In genomic region chr22:36197065-36197440, GRCh38 we compare ENCODE assay signal across 8 cellular contexts. TPM values are rescaled to one million over a fixed set of nuclear protein-coding genes. Genes with fewer than 3 reads are reported as not detected.
DNase-seq lines count a peak whose midpoint lies in the region; ATAC-seq and TF ChIP-seq lines count a peak whose summit lies in the region.

No MANE protein-coding gene starts in this region.

- H3K27me3 ChIP-seq in upper lobe of left lung, result no peaks in the 10 kb centered on the region

- no peaks in the 10 kb centered on the region for H3K9me3 Mint-ChIP-seq in activated CD4-positive, alpha-beta T cell treated with anti-CD3 and anti-CD28 coated beads, Interleukin-2, amount 10 ng/mL, durations not matched to agents 24 days and 14 days
- no peaks in the 10 kb centered on the region for H3K9me3 Mint-ChIP-seq in activated CD4-positive, alpha-beta T cell treated with anti-CD3 and anti-CD28 coated beads for 36 hours (ENCODE audit: low read depth)
- H3K9me3 Mint-ChIP-seq in immature natural killer cell, result no peaks in the 10 kb centered on the region

- peaks cover 22% of the 10 kb centered on the region for H3K4me1 Mint-ChIP-seq in activated CD4-positive, alpha-beta T cell treated with anti-CD3 and anti-CD28 coated beads, Interleukin-2, amount 10 ng/mL, durations not matched to agents 24 days and 14 days
- H3K4me1 Mint-ChIP-seq in activated CD4-positive, alpha-beta T cell treated with anti-CD3 and anti-CD28 coated beads for 36 hours, result peaks cover 19% of the 10 kb centered on the region
- H3K4me1 Mint-ChIP-seq in immature natural killer cell, result peaks cover 12 to 18% of the 10 kb centered on the region in 2 donors

- intact Hi-C loops in activated CD4-positive, alpha-beta T cell treated with anti-CD3 and anti-CD28 coated beads, Interleukin-2, amount 10 ng/mL, durations not matched to agents 24 days and 14 days (cut with micrococcal nuclease), result no loop called here
- intact Hi-C loops in activated CD4-positive, alpha-beta T cell treated with anti-CD3 and anti-CD28 coated beads for 36 hours (cut with DNase I, micrococcal nuclease), result loop anchor here (5.0 kb wide), 2 partner anchors 80 to 290 kb away; no protein-coding TSS in a partner anchor

- no peak for DNase-seq in activated CD4-positive, alpha-beta T cell treated with anti-CD3 and anti-CD28 coated beads, Interleukin-2, amount 10 ng/mL, durations not matched to agents 24 days and 14 days
- no peak for DNase-seq in activated CD4-positive, alpha-beta T cell treated with anti-CD3 and anti-CD28 coated beads for 36 hours
- DNase-seq in amniotic epithelial cell (ENCODE audit: low read depth) (peak; percentile 62), left kidney (ENCODE audit: low read depth, low spot score) (peak; percentile 89), upper lobe of left lung (no peak), ureter (ENCODE audit: low spot score) (no peak), immature natural killer cell (no peak)

- TF ChIP-seq POLR2A in upper lobe of left lung (IDR thresholded peaks at IDR 0.05), result no peak

- 8 to 10% methylated on average over 3 of the region's 5 CpGs for WGBS in upper lobe of left lung, 2 donors

- H3K36me3 Mint-ChIP-seq in activated CD4-positive, alpha-beta T cell treated with anti-CD3 and anti-CD28 coated beads, Interleukin-2, amount 10 ng/mL, durations not matched to agents 24 days and 14 days (ENCODE audit: low read depth), result no peaks in the 10 kb centered on the region
- no peaks in the 10 kb centered on the region for H3K36me3 Mint-ChIP-seq in activated CD4-positive, alpha-beta T cell treated with anti-CD3 and anti-CD28 coated beads for 36 hours (ENCODE audit: low read depth)
- H3K36me3 Mint-ChIP-seq in immature natural killer cell, result no peaks in the 10 kb centered on the region

- CTCF ChIA-PET in activated CD4-positive, alpha-beta T cell treated with anti-CD3 and anti-CD28 coated beads for 36 hours (lab: Charles Lee), result interaction anchor here (1.6 kb wide), 1 partner anchor 43 kb away, joined by 3 read pairs; the partner anchor contains the start of gene APOL2

- no peak for TF ChIP-seq CTCF in upper lobe of left lung (IDR thresholded peaks at IDR 0.05)

- H3K27ac ChIP-seq in upper lobe of left lung, result peak overlapping the region in 3 of 4 donors; percentile 17 to 47 (median 38)

- no peaks in the 10 kb centered on the region for H3K36me3 ChIP-seq in upper lobe of left lung

- peaks cover 26 to 38% (median 32%) of the 10 kb centered on the region in 4 donors for H3K4me1 ChIP-seq in upper lobe of left lung

- ATAC-seq in activated CD4-positive, alpha-beta T cell treated with anti-CD3 and anti-CD28 coated beads for 36 hours, result no peak
- ATAC-seq in upper lobe of left lung (ENCODE audit: low FRiP score in 2 of 2) (peak in 1 of 2 donors; percentile 83), HG02884 (IDR thresholded peaks at IDR 0.05; ENCODE audit: unreplicated experiment) (no peak)

- H3K9me3 ChIP-seq in upper lobe of left lung, result no peaks in the 10 kb centered on the region

- peak overlapping the region; percentile 9 for H3K27ac Mint-ChIP-seq in activated CD4-positive, alpha-beta T cell treated with anti-CD3 and anti-CD28 coated beads, Interleukin-2, amount 10 ng/mL, durations not matched to agents 24 days and 14 days
- no peak overlapping the region for H3K27ac Mint-ChIP-seq in activated CD4-positive, alpha-beta T cell treated with anti-CD3 and anti-CD28 coated beads for 36 hours
- H3K27ac Mint-ChIP-seq in immature natural killer cell, result peak overlapping the region in 1 of 6 donors; percentile 39

- no peak overlapping the region for H3K4me3 Mint-ChIP-seq in activated CD4-positive, alpha-beta T cell treated with anti-CD3 and anti-CD28 coated beads, Interleukin-2, amount 10 ng/mL, durations not matched to agents 24 days and 14 days
- no peak overlapping the region for H3K4me3 Mint-ChIP-seq in activated CD4-positive, alpha-beta T cell treated with anti-CD3 and anti-CD28 coated beads for 36 hours
- H3K4me3 Mint-ChIP-seq in immature natural killer cell, result no peak overlapping the region

- H3K27me3 Mint-ChIP-seq in activated CD4-positive, alpha-beta T cell treated with anti-CD3 and anti-CD28 coated beads, Interleukin-2, amount 10 ng/mL, durations not matched to agents 24 days and 14 days, result peaks cover 8% of the 10 kb centered on the region
- peaks cover 5% of the 10 kb centered on the region for H3K27me3 Mint-ChIP-seq in activated CD4-positive, alpha-beta T cell treated with anti-CD3 and anti-CD28 coated beads for 36 hours
- peaks cover 2 to 7% (median 7%) of the 10 kb centered on the region in 3 donors for H3K27me3 Mint-ChIP-seq in immature natural killer cell (ENCODE audit: low read depth in 3 of 3)

- POLR2A ChIA-PET in activated CD4-positive, alpha-beta T cell treated with anti-CD3 and anti-CD28 coated beads for 36 hours (lab: Charles Lee), result no interaction called here

- H3K4me3 ChIP-seq in upper lobe of left lung, result no peak overlapping the region

- no peak for TF ChIP-seq EP300 in upper lobe of left lung (IDR thresholded peaks at IDR 0.05)

RNA-seq across cellular contexts. Expression of gene APOL4, which starts 4.6 kb away (rescaled TPM):
- 0.17 TPM in 1 of 2 replicates, not detected in the other for total RNA-seq in activated CD4-positive, alpha-beta T cell treated with anti-CD3 and anti-CD28 coated beads, Interleukin-2, amount 10 ng/mL, durations not matched to agents 24 days and 14 days
- total RNA-seq in activated CD4-positive, alpha-beta T cell treated with anti-CD3 and anti-CD28 coated beads for 36 hours, result under 1 TPM; 0.16 to 0.21 TPM
- total RNA-seq in upper lobe of left lung (10 to 100 TPM in 3 of 6 donors, 1 to 10 TPM in 3; 5.4 to 24.7 (median 10.2) TPM), ureter (34.4 TPM)
- under 1 TPM in 2 of 3 donors, not detected in 1; 0.25 to 0.27 TPM for polyA plus RNA-seq in immature natural killer cell

RNA-seq across cellular contexts. Expression of gene APOL3, which starts 36.5 kb away (rescaled TPM):
- total RNA-seq in activated CD4-positive, alpha-beta T cell treated with anti-CD3 and anti-CD28 coated beads, Interleukin-2, amount 10 ng/mL, durations not matched to agents 24 days and 14 days, result 42.2 and 44.8 TPM in 2 replicates
- 10 to 100 TPM; 50.6 to 55.4 TPM for total RNA-seq in activated CD4-positive, alpha-beta T cell treated with anti-CD3 and anti-CD28 coated beads for 36 hours
- total RNA-seq in upper lobe of left lung (10 to 100 TPM; 40.4 to 88.0 (median 54.5) TPM), ureter (47.4 TPM)
- 10 to 100 TPM; 32.8 to 83.5 (median 56.3) TPM for polyA plus RNA-seq in immature natural killer cell

RNA-seq across cellular contexts. Expression of gene APOL2, which starts 42.3 kb away (rescaled TPM):
- total RNA-seq in activated CD4-positive, alpha-beta T cell treated with anti-CD3 and anti-CD28 coated beads, Interleukin-2, amount 10 ng/mL, durations not matched to agents 24 days and 14 days, result 52.0 and 58.6 TPM in 2 replicates
- total RNA-seq in activated CD4-positive, alpha-beta T cell treated with anti-CD3 and anti-CD28 coated beads for 36 hours, result 10 to 100 TPM; 64.5 TPM
- total RNA-seq in upper lobe of left lung (10 to 100 TPM; 32.8 to 76.5 (median 52.6) TPM), ureter (52.7 TPM)
- polyA plus RNA-seq in immature natural killer cell, result 10 to 100 TPM; 22.4 to 42.4 (median 22.9) TPM

RNA-seq across cellular contexts. Expression of gene APOL1, which starts 55.9 kb away (rescaled TPM):
- 36.2 and 37.3 TPM in 2 replicates for total RNA-seq in activated CD4-positive, alpha-beta T cell treated with anti-CD3 and anti-CD28 coated beads, Interleukin-2, amount 10 ng/mL, durations not matched to agents 24 days and 14 days
- total RNA-seq in activated CD4-positive, alpha-beta T cell treated with anti-CD3 and anti-CD28 coated beads for 36 hours, result 10 to 100 TPM; 32.0 to 37.2 TPM
- 10 to 100 TPM; 31.9 to 90.5 (median 52.0) TPM for total RNA-seq in upper lobe of left lung
- 115 TPM for total RNA-seq in ureter
- polyA plus RNA-seq in immature natural killer cell, result 10 to 100 TPM in 2 of 3 donors, 1 to 10 TPM in 1; 8.7 to 65.8 (median 14.8) TPM

Comparison
In these comparisons a context has a peak if more than half of its experiments do, and no peak if none do; other contexts are left out.
1. DNase-seq: peak in amniotic epithelial cell (single experiment) and left kidney (single experiment); none in activated CD4-positive, alpha-beta T cell treated with anti-CD3 and anti-CD28 coated beads, Interleukin-2, amount 10 ng/mL, durations not matched to agents 24 days and 14 days (single experiment), activated CD4-positive, alpha-beta T cell treated with anti-CD3 and anti-CD28 coated beads for 36 hours (single experiment), upper lobe of left lung (0 of 2), ureter (single experiment) and immature natural killer cell (0 of 3).